8 cellular contexts compared by ENCODE assay signal in genomic region chr6:130037207-130037811, GRCh38. TPM values are rescaled to one million over a fixed set of nuclear protein-coding genes. Genes with fewer than 3 reads are reported as not detected.
DNase-seq lines count a peak whose midpoint lies in the region; ATAC-seq, FAIRE-seq and TF ChIP-seq lines count a peak whose summit lies in the region.

No MANE protein-coding gene starts in this region.

- H3K27me3 ChIP-seq in GM12878 (replicated peaks in 1 of 2; ENCODE audit: control insufficient read depth in 2 of 2, insufficient read depth in 2 of 2, low read length in 1 of 2): no peaks in the 10 kb centered on the region

- no peaks in the 10 kb centered on the region for H3K27me3 Mint-ChIP-seq in mesothelial cell of epicardium (ENCODE audit: low read depth)

- peak; percentile 11 for DNase-seq in Caki2 (ENCODE audit: low read depth)
- no peak for DNase-seq in GM12878 (ENCODE audit: low read depth, low spot score)
- DNase-seq in mesothelial cell of epicardium (ENCODE audit: low spot score in 2 of 2, unreplicated experiment in 2 of 2): no peak
- DNase-seq in NCI-H1105 (lab: John Stamatoyannopoulos, UW): no peak
- DNase-seq in nucleus accumbens (lab: John Stamatoyannopoulos, UW): no peak
- DNase-seq in SIG-M5 treated with dmso at 0.1 percent for 504 hours (lab: John Stamatoyannopoulos, UW; ENCODE audit: unreplicated experiment): no peak
- no peak for DNase-seq in SW480 (ENCODE audit: low spot score)

- peaks cover 3% of the 10 kb centered on the region for H3K4me1 ChIP-seq in GM12878 (ENCODE audit: control insufficient read depth, insufficient read depth, low read length)

- H3K9me3 ChIP-seq in GM12878 (replicated peaks; ENCODE audit: control insufficient read depth, insufficient read depth, low read length): no peaks in the 10 kb centered on the region

- H3K4me3 ChIP-seq in GM12878: no peak overlapping the region

- 46% methylated on average over 3 of the region's 3 CpGs for WGBS in GM12878 (ENCODE audit: insufficient coverage, insufficient replicate concordance, low lambda C conversion rate, missing lambda C conversion rate)

- no peaks in the 10 kb centered on the region for H3K36me3 ChIP-seq in GM12878 (ENCODE audit: control insufficient read depth in 2 of 2, insufficient read depth in 2 of 2, low read length in 1 of 2)

- H3K27ac ChIP-seq in GM12878 (ENCODE audit: control insufficient read depth, insufficient read depth): no peak overlapping the region

- POLR2A ChIA-PET in GM12878 (lab: Charles Lee): no interaction called here

- H4K20me1 ChIP-seq in GM12878 (ENCODE audit: control insufficient read depth, insufficient read depth): no peaks in the 10 kb centered on the region

- intact Hi-C loops in GM12878 (cut with micrococcal nuclease; ENCODE audit: unreplicated experiment): loop anchor here (10.0 kb wide), 1 partner anchor 717 kb away; no protein-coding TSS in a partner anchor

- FAIRE-seq in GM12878 (lab: Jason Lieb, UNC): no peak

- H2AFZ ChIP-seq in GM12878 (ENCODE audit: control insufficient read depth, low read depth, low read length): no peak overlapping the region

- no peaks in the 10 kb centered on the region for H3K79me2 ChIP-seq in GM12878 (ENCODE audit: control insufficient read depth, insufficient read depth, low read length)

- H3K4me3 Mint-ChIP-seq in mesothelial cell of epicardium: no peak overlapping the region

- in situ Hi-C loops in Caki2 (cut with HindIII; ENCODE audit: low pct_unique_long_range_greater_than_20kb, low sequenced_read_pairs) (no loop called here), GM12878 (cut with MboI) (no loop called here)

- no peak for TF ChIP-seq POLR2A in GM12878 (IDR thresholded peaks at IDR 0.05; ENCODE audit: low read depth, low read length)

- H3K9ac ChIP-seq in GM12878 (ENCODE audit: control insufficient read depth, insufficient read depth, low read length): no peak overlapping the region

- peak in 2 of 3 experiments; percentile 31 to 39; a peak in 4 of 6 replicates for TF ChIP-seq CTCF in GM12878 (IDR thresholded peaks at IDR 0.05 in 2 of 3, conservative IDR thresholded peaks at IDR 0.05 in 1 of 3; ENCODE audit: control insufficient read depth in 2 of 3, extremely low read depth in 1 of 3, insufficient read depth in 1 of 3, low read depth in 3 of 3, low read length in 3 of 3)
- peak; percentile 90 for TF ChIP-seq CTCF in mesothelial cell of epicardium (IDR thresholded peaks at IDR 0.05; ENCODE audit: unreplicated experiment)

- SMC1A ChIA-PET in GM12878 (lab: Charles Lee; ENCODE audit: uncharacterized antibody, unreplicated experiment): interaction anchor here (1.3 kb wide), 1 partner anchor 788 kb away, joined by 4 read pairs; no protein-coding TSS in a partner anchor

- no peak overlapping the region for H3K27ac Mint-ChIP-seq in mesothelial cell of epicardium

- peaks cover 11% of the 10 kb centered on the region for H3K9me3 Mint-ChIP-seq in mesothelial cell of epicardium

- CTCF ChIA-PET in GM12878 (lab: Yijun Ruan, JAX): interaction anchor here (0.5 to 1.6 kb wide), 9 partner anchors 10 to 286 kb away, joined by 3 to 4 read pairs (median 3); no protein-coding TSS in a partner anchor

- peaks cover 18% of the 10 kb centered on the region for H3K36me3 Mint-ChIP-seq in mesothelial cell of epicardium

- BruUV-seq in GM12878 (replicated peaks; lab: Mats Ljungman, UMichigan): no TSS peak

- TF ChIP-seq RAD21 in GM12878 (IDR thresholded peaks at IDR 0.05; ENCODE audit: insufficient read depth, low read depth, low read length): no peak

- peaks cover 15% of the 10 kb centered on the region for H3K4me1 Mint-ChIP-seq in mesothelial cell of epicardium

- ATAC-seq in HG03520 (IDR thresholded peaks at IDR 0.05; ENCODE audit: unreplicated experiment) (peak; percentile 44), GM12878 (peak; percentile 61)

- no peak overlapping the region for H3K4me2 ChIP-seq in GM12878 (ENCODE audit: control insufficient read depth, insufficient read depth)

- RAD21 ChIA-PET in GM12878 (lab: Charles Lee; ENCODE audit: unreplicated experiment): interaction anchor here (0.6 to 1.6 kb wide), 2 partner anchors 245 to 799 kb away, joined by 3 read pairs; no protein-coding TSS in a partner anchor

- no peak for TF ChIP-seq EP300 in GM12878 (IDR thresholded peaks at IDR 0.05; ENCODE audit: borderline replicate concordance in 1 of 2, control insufficient read depth in 1 of 2, low read depth in 2 of 2, low read length in 2 of 2)

TF ChIP-seq in GM12878, 131 proteins besides CTCF, POLR2A, EP300 and RAD21 (continues in another document):
- TF ChIP-seq SMC3 (IDR thresholded peaks at IDR 0.05; ENCODE audit: borderline replicate concordance, low read length) (peak; percentile 28; the same call in 1 of the 2 replicates), PML (IDR thresholded peaks at IDR 0.05; ENCODE audit: low read length) (no peak), BMI1 (IDR thresholded peaks at IDR 0.05; ENCODE audit: borderline replicate concordance) (no peak), PKNOX1 (IDR thresholded peaks at IDR 0.05) (peak; percentile 73), MXI1 (IDR thresholded peaks at IDR 0.05; ENCODE audit: low read depth, low read length) (no peak), RAD51 (IDR thresholded peaks at IDR 0.05) (no peak), E2F4 (IDR thresholded peaks at IDR 0.05; ENCODE audit: low read depth, low read length) (no peak), CBX3 (IDR thresholded peaks at IDR 0.05; ENCODE audit: borderline replicate concordance, low read depth) (no peak), RCOR1 (conservative IDR thresholded peaks at IDR 0.05; ENCODE audit: low read depth, low read length) (no peak), NFYA (IDR thresholded peaks at IDR 0.05; ENCODE audit: borderline replicate concordance, low read depth, low read length) (no peak), HSF1 (IDR thresholded peaks at IDR 0.05; ENCODE audit: low read depth, low read length) (no peak), BCL11A (IDR thresholded peaks at IDR 0.05; ENCODE audit: low read depth, low read length) (no peak), NFXL1 (IDR thresholded peaks at IDR 0.05; ENCODE audit: borderline replicate concordance) (no peak)

RNA-seq across cellular contexts. Expression of gene L3MBTL3, which starts 18.9 kb away (rescaled TPM):
- total RNA-seq in Caki2 (2014; rRNA removed; shearing (Covaris generic); ENCODE audit: low replicate concordance): 3.2 and 45.3 TPM in 2 replicates
- 24.3 and 28.1 TPM in 2 replicates for total RNA-seq in GM12878 (2013; cell fraction: nucleolus; rRNA removed)
- total RNA-seq in GM12878 (2014; rRNA removed) (2.9 and 4.2 TPM in 2 replicates), GM12878 (2014; rRNA removed; fragmentation: Illumina TruSeq; extraction: Trizol) (5.3 and 6.5 TPM in 2 replicates), GM12878 (2021) (5.3 and 9.4 TPM in 2 replicates), mesothelial cell of epicardium (35.8 to 43.4 TPM (median 36.8 TPM) in 3 replicates)
- polyA plus RNA-seq in GM12878 (2011; ENCODE audit: low read depth): 3.7 TPM
- polyA plus RNA-seq in GM12878 (2011; rRNA removed) (8.8 and 8.9 TPM in 2 replicates), GM12878 (2014; fragmentation: Illumina TruSeq; extraction: Trizol) (6.9 and 8.6 TPM in 2 replicates), GM12878 (2014; fragmentation: Nextera tagmentation; extraction: Ambion mirVana) (1 to 10 TPM; 1.6 to 6.2 TPM), GM12878 (2014; rRNA removed) (6.0 and 6.2 TPM in 2 replicates), GM12878 (2016; fragmentation: Nextera tagmentation; extraction: Ambion mirVana) (1 to 10 TPM in 1 of 2 experiments, under 1 TPM in 1; 0.71 to 2.0 TPM)
- 2.7 and 3.1 TPM in 2 replicates for polyA plus RNA-seq in GM12878 (2011; cell fraction: cytosol; rRNA removed)
- polyA plus RNA-seq in GM12878 (2011; cell fraction: nucleus; rRNA removed): 10.1 and 16.3 TPM in 2 replicates
- 3.6 and 5.4 TPM in 2 replicates for polyA plus RNA-seq in GM12878 (2012)
- polyA minus RNA-seq in GM12878 (2011; rRNA and poly(A)+ RNA removed): 4.0 and 7.5 TPM in 2 replicates
- 2.7 and 6.0 TPM in 2 replicates for polyA minus RNA-seq in GM12878 (2011; cell fraction: cytosol; rRNA and poly(A)+ RNA removed)
- 8.3 and 13.3 TPM in 2 replicates for polyA minus RNA-seq in GM12878 (2011; cell fraction: nucleus; rRNA and poly(A)+ RNA removed)
